ENCODE assay signal across 30 cellular contexts in genomic region chr3:178444416-178444815, GRCh38.
"Had no signal": no experiment of that assay in that cellular context is flagged by ENCODE, and none has a peak within 500 bp of the region (broad histone marks: within the 10 kb centered on the region; RNA-seq: fewer than 3 reads in every experiment).

No MANE protein-coding gene starts in this region.

- FAIRE-seq: astrocyte, bronchial epithelial cell, colon had no signal

- H3K27ac Mint-ChIP-seq: activated CD4-positive, alpha-beta memory T cell treated with anti-CD3 and anti-CD28 coated beads, Interleukin-2, amount 10 ng/mL, durations not matched to agents 7 days and 5 days; activated CD4-positive, alpha-beta T cell treated with anti-CD3 and anti-CD28 coated beads, Interleukin-2, amount 10 ng/mL, durations not matched to agents 7 days and 5 days; activated naive CD8-positive, alpha-beta T cell; activated T-helper 17 cell treated with anti-CD3 and anti-CD28 coated beads, Interleukin-2, amount 50 U/mL, for 72 hours; effector memory CD8-positive, alpha-beta T cell; WTC11 had no signal

- DNase-seq: activated CD4-positive, alpha-beta memory T cell treated with anti-CD3 and anti-CD28 coated beads, Interleukin-2, amount 10 ng/mL, durations not matched to agents 7 days and 5 days; activated CD4-positive, alpha-beta T cell treated with anti-CD3 and anti-CD28 coated beads for 1 hour; activated CD4-positive, alpha-beta T cell treated with anti-CD3 and anti-CD28 coated beads for 4 hours; activated CD4-positive, alpha-beta T cell treated with anti-CD3 and anti-CD28 coated beads, Interleukin-2, amount 10 ng/mL, durations not matched to agents 7 days and 5 days; activated CD4-positive, alpha-beta T cell treated with anti-CD3 and anti-CD28 coated beads, Interleukin-2, amount 50 U/mL, for 4 hours; activated CD8-positive, alpha-beta memory T cell treated with anti-CD3 and anti-CD28 coated beads, Interleukin-2, amount 50 U/mL, for 48 hours; activated effector memory CD4-positive, alpha-beta T cell treated with Interleukin-2 at 50 U/mL for 16 hours; activated gamma-delta T cell treated with Interleukin-2 at 50 U/mL for 16 hours; activated naive CD4-positive, alpha-beta T cell treated with anti-CD3 and anti-CD28 coated beads, Interleukin-2, amount 50 U/mL, for 16 hours; activated naive CD4-positive, alpha-beta T cell treated with Interleukin-2 at 50 U/mL for 16 hours; activated T-cell treated with anti-CD3 and anti-CD28 coated beads for 4 hours; activated T-cell treated with anti-CD3 and anti-CD28 coated beads, Interleukin-2, amount 50 U/mL, for 4 hours; amniotic stem cell; anterior cingulate cortex; brain microvascular endothelial cell; cortex of kidney; dermis blood vessel endothelial cell; effector CD4-positive, alpha-beta T cell; effector memory CD8-positive, alpha-beta T cell; erythroblast; foreskin keratinocyte; gastrocnemius medialis; T-helper 2 cell had no signal

- H3K27ac ChIP-seq: brain microvascular endothelial cell, esophagus muscularis mucosa, foreskin keratinocyte, gastrocnemius medialis had no signal

- H3K4me1 ChIP-seq: foreskin keratinocyte, gastrocnemius medialis had no signal

- H3K4me1 Mint-ChIP-seq: activated CD4-positive, alpha-beta memory T cell treated with anti-CD3 and anti-CD28 coated beads, Interleukin-2, amount 10 ng/mL, durations not matched to agents 7 days and 5 days; activated CD4-positive, alpha-beta T cell treated with anti-CD3 and anti-CD28 coated beads, Interleukin-2, amount 10 ng/mL, durations not matched to agents 7 days and 5 days; activated T-helper 17 cell treated with anti-CD3 and anti-CD28 coated beads, Interleukin-2, amount 50 U/mL, for 72 hours had no signal

- H3K36me3 Mint-ChIP-seq: activated naive CD8-positive, alpha-beta T cell; WTC11 had no signal

- H3K27me3 ChIP-seq: brain microvascular endothelial cell, esophagus muscularis mucosa, foreskin keratinocyte, gastrocnemius medialis had no signal

- H3K4me3 ChIP-seq: esophagus muscularis mucosa, gastrocnemius medialis had no signal

- H3K9me3 Mint-ChIP-seq: activated CD4-positive, alpha-beta memory T cell treated with anti-CD3 and anti-CD28 coated beads, Interleukin-2, amount 10 ng/mL, durations not matched to agents 7 days and 5 days; activated CD4-positive, alpha-beta T cell treated with anti-CD3 and anti-CD28 coated beads, Interleukin-2, amount 10 ng/mL, durations not matched to agents 7 days and 5 days; activated T-cell treated with anti-CD3 and anti-CD28 coated beads, Interleukin-2, amount 50 U/mL, for 4 hours; activated T-helper 17 cell treated with anti-CD3 and anti-CD28 coated beads, Interleukin-2, amount 50 U/mL, for 72 hours; effector memory CD8-positive, alpha-beta T cell had no signal

- H3K9me3 ChIP-seq: esophagus muscularis mucosa, gastrocnemius medialis had no signal

- H3K36me3 ChIP-seq: brain microvascular endothelial cell, esophagus muscularis mucosa, gastrocnemius medialis had no signal

- H3K27me3 Mint-ChIP-seq: activated CD4-positive, alpha-beta T cell treated with anti-CD3 and anti-CD28 coated beads, Interleukin-2, amount 10 ng/mL, durations not matched to agents 7 days and 5 days had no signal

- H3K4me3 Mint-ChIP-seq: activated CD4-positive, alpha-beta memory T cell treated with anti-CD3 and anti-CD28 coated beads, Interleukin-2, amount 10 ng/mL, durations not matched to agents 7 days and 5 days; activated CD4-positive, alpha-beta T cell treated with anti-CD3 and anti-CD28 coated beads, Interleukin-2, amount 10 ng/mL, durations not matched to agents 7 days and 5 days; activated naive CD8-positive, alpha-beta T cell; activated T-cell treated with anti-CD3 and anti-CD28 coated beads, Interleukin-2, amount 50 U/mL, for 4 hours; activated T-helper 17 cell treated with anti-CD3 and anti-CD28 coated beads, Interleukin-2, amount 50 U/mL, for 72 hours; effector memory CD8-positive, alpha-beta T cell; WTC11 had no signal

- ATAC-seq: activated T-cell treated with anti-CD3 and anti-CD28 coated beads, Interleukin-2, amount 50 U/mL, for 4 hours; activated T-helper 17 cell treated with anti-CD3 and anti-CD28 coated beads, Interleukin-2, amount 50 U/mL, for 72 hours; effector memory CD8-positive, alpha-beta T cell; gastrocnemius medialis; WTC11 had no signal
